11 cellular contexts compared by ENCODE assay signal in genomic region chr3:100455841-100456550, GRCh38.
"Had no signal": no experiment of that assay in that cellular context is flagged by ENCODE, and none has a peak within 500 bp of the region (broad histone marks: within the 10 kb centered on the region; RNA-seq: fewer than 3 reads in every experiment).

No MANE protein-coding gene starts in this region.

- H3K4me1 ChIP-seq: colonic mucosa, heart right ventricle, neural progenitor cell, upper lobe of right lung had no signal

- H3K27ac ChIP-seq: colonic mucosa, heart right ventricle, neural progenitor cell, ovary, upper lobe of right lung had no signal

- H3K9me3 ChIP-seq: colonic mucosa, heart right ventricle, ovary, upper lobe of right lung had no signal

- H3K4me3 ChIP-seq: colonic mucosa, heart right ventricle, neural progenitor cell, ovary, upper lobe of right lung had no signal

- H3K4me3 Mint-ChIP-seq: activated CD4-positive, alpha-beta memory T cell treated with anti-CD3 and anti-CD28 coated beads for 36 hours; neural progenitor cell; stimulated activated naive CD8-positive, alpha-beta T cell treated with anti-CD3 and anti-CD28 coated beads, Interleukin-15, Interleukin-2, amounts not matched to agents 100 ng/mL and 50 ng/mL, for 24 hours had no signal

- H3K9me3 Mint-ChIP-seq: activated CD4-positive, alpha-beta memory T cell treated with anti-CD3 and anti-CD28 coated beads for 36 hours; neural progenitor cell; stimulated activated naive CD8-positive, alpha-beta T cell treated with anti-CD3 and anti-CD28 coated beads, Interleukin-15, Interleukin-2, amounts not matched to agents 100 ng/mL and 50 ng/mL, for 24 hours had no signal

- H3K27me3 ChIP-seq: colonic mucosa, heart right ventricle, neural progenitor cell, ovary, upper lobe of right lung had no signal

- H3K27me3 Mint-ChIP-seq: activated CD4-positive, alpha-beta memory T cell treated with anti-CD3 and anti-CD28 coated beads for 36 hours; stimulated activated naive CD8-positive, alpha-beta T cell treated with anti-CD3 and anti-CD28 coated beads, Interleukin-15, Interleukin-2, amounts not matched to agents 100 ng/mL and 50 ng/mL, for 24 hours had no signal

- H3K27ac Mint-ChIP-seq: activated CD4-positive, alpha-beta memory T cell treated with anti-CD3 and anti-CD28 coated beads for 36 hours; neural progenitor cell; stimulated activated naive CD8-positive, alpha-beta T cell treated with anti-CD3 and anti-CD28 coated beads, Interleukin-15, Interleukin-2, amounts not matched to agents 100 ng/mL and 50 ng/mL, for 24 hours had no signal

- H3K36me3 Mint-ChIP-seq: activated CD4-positive, alpha-beta memory T cell treated with anti-CD3 and anti-CD28 coated beads for 36 hours had no signal

- ATAC-seq: activated CD4-positive, CD25-positive, alpha-beta regulatory T cell treated with anti-CD3 and anti-CD28 coated beads, Interleukin-2, amount 50 U/mL, for 24 hours; heart right ventricle; upper lobe of right lung had no signal

- H3K4me1 Mint-ChIP-seq: neural progenitor cell had no signal

- DNase-seq: activated CD4-positive, alpha-beta memory T cell treated with anti-CD3 and anti-CD28 coated beads for 36 hours; activated CD8-positive, alpha-beta memory T cell treated with anti-CD3 and anti-CD28 coated beads, Interleukin-2, amount 50 U/mL, for 4 hours; colonic mucosa; foreskin melanocyte; heart right ventricle; ovary; stimulated activated CD4-positive, alpha-beta T cell treated with anti-CD3 and anti-CD28 coated beads, Interleukin-4, amount 100 ng/mL, for 1 hour; upper lobe of right lung had no signal

- H3K36me3 ChIP-seq: colonic mucosa, neural progenitor cell, ovary, upper lobe of right lung had no signal
